ENCODE assay signal across 15 cellular contexts in genomic region chr1:102875756-102876155, GRCh38.
A peak's percentile ranks its signal among the peaks of the same experiment; 100 is the strongest.
DNase-seq lines count a peak whose midpoint lies in the region; TF ChIP-seq lines count a peak whose summit lies in the region.
"Had no signal": no experiment of that assay in that cellular context is flagged by ENCODE, and none has a peak within 500 bp of the region (broad histone marks: within the 10 kb centered on the region; RNA-seq: fewer than 3 reads in every experiment).

No MANE protein-coding gene starts in this region.

- POLR2A ChIA-PET in RWPE1 (lab: Yijun Ruan, JAX; ENCODE audit: low non-redundant PET), result no interaction called here

- H3K27me3 Mint-ChIP-seq in type B pancreatic cell, result no peaks in the 10 kb centered on the region
- H3K27me3 Mint-ChIP-seq: CD4-positive, alpha-beta T cell had no signal

- CTCF ChIA-PET in RWPE1 (lab: Yijun Ruan, JAX), result no interaction called here

- DNase-seq in NCI-H1417 (lab: John Stamatoyannopoulos, UW) (peak in 2 of 3 experiments; percentile 6 to 69), NCI-H1417 treated with DMSO at 0.1 percent for 48 hours (lab: John Stamatoyannopoulos, UW) (no peak), NCI-H146 (lab: John Stamatoyannopoulos, UW) (peak; percentile 15), NCI-H69 (lab: John Stamatoyannopoulos, UW) (peak; percentile 68), type B pancreatic cell (ENCODE audit: extremely low spot score, unreplicated experiment) (no peak), RWPE1 (ENCODE audit: low spot score) (no peak), SKM-1 treated with dmso at 0.1 percent for 144 hours (lab: John Stamatoyannopoulos, UW; ENCODE audit: unreplicated experiment) (no peak)
- DNase-seq: 8988T; ACHN; CD4-positive, alpha-beta T cell; DND-41; GDM1; GOT3; H9 had no signal

- H3K4me1 Mint-ChIP-seq in type B pancreatic cell (ENCODE audit: unreplicated experiment), result no peaks in the 10 kb centered on the region

- no peak overlapping the region for H3K27ac Mint-ChIP-seq in type B pancreatic cell
- H3K27ac Mint-ChIP-seq: CD4-positive, alpha-beta T cell; H9 had no signal

- no peaks in the 10 kb centered on the region for H3K36me3 Mint-ChIP-seq in type B pancreatic cell

- H3K9me3 Mint-ChIP-seq in type B pancreatic cell, result peaks cover 6% of the 10 kb centered on the region

- H3K4me3 Mint-ChIP-seq in type B pancreatic cell, result peak overlapping the region; percentile 52
- H3K4me3 Mint-ChIP-seq: CD4-positive, alpha-beta T cell; H9 had no signal

- H3K27ac ChIP-seq in RWPE1, result no peak overlapping the region
- H3K27ac ChIP-seq: BLaER1 treated with 17β-estradiol and CSF1 and Interleukin-3, amounts not matched to agents 10 nM and 100 nM had no signal

- TF ChIP-seq CTCF in type B pancreatic cell (conservative IDR thresholded peaks at IDR 0.05) (no peak), RWPE1 (conservative IDR thresholded peaks at IDR 0.05; ENCODE audit: low read depth) (no peak)

Comparison
In these comparisons a context has a peak if more than half of its experiments do, and no peak if none do; other contexts are left out.
1. DNase-seq: peak in NCI-H1417 (2 of 3), NCI-H146 (single experiment) and NCI-H69 (single experiment); none in NCI-H1417 treated with DMSO at 0.1 percent for 48 hours (single experiment), type B pancreatic cell (single experiment), RWPE1 (single experiment) and SKM-1 treated with dmso at 0.1 percent for 144 hours (single experiment).